ENCODE assay signal across 1 cellular context in the genomic region with DNA sequence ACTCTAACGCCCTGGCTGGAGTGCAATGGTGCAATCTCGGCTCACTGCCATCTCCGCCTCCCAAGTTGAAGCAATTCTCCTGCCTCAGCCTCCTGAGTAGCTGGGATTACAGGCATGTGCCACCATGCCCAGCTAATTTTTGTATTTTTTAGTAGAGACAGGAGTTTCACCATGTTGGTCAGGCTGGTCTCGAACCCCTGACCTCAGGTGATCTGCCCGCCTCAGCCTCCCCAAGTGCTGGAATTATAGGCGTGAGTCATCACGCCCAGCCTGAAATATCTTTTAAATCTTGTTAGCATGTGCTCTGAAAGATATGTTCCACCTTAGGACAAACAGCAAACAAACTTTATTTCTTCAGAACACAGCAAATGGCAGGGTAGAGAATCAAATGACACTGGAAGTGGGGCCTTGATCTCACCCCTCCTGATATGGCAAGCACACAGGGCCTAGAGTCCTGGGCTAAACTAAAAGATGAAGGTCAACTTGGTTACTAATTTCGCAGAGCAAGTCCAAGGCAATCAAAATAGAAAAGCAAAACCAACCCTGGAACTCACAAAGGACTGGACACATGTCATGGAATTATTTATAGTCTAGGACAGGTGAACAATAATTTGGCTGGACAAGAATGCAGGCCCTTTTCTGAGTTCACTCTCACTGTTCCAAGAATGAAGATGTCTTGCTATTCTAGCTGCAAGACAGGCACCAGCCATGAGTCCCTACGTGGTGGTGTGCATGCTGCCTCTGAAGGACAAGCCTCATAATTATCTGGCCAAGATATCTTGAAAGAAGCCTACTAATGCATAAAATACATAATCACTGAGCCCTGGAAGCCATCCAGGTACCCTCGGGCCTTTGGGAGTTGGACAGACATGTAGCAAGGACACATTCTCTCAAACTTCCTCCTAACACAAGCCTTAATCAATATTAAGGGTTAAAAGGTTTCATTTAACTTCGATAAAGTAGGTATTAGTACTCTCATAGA.
A peak's percentile ranks its signal among the peaks of the same experiment; 100 is the strongest.
TF ChIP-seq lines count a peak whose summit lies in the region.

No MANE protein-coding gene starts in this region.

TF ChIP-seq in K562, 482 proteins besides CTCF, POLR2A, EP300 and RAD21 (continued from another document):
- TF ChIP-seq, protein P1, sequence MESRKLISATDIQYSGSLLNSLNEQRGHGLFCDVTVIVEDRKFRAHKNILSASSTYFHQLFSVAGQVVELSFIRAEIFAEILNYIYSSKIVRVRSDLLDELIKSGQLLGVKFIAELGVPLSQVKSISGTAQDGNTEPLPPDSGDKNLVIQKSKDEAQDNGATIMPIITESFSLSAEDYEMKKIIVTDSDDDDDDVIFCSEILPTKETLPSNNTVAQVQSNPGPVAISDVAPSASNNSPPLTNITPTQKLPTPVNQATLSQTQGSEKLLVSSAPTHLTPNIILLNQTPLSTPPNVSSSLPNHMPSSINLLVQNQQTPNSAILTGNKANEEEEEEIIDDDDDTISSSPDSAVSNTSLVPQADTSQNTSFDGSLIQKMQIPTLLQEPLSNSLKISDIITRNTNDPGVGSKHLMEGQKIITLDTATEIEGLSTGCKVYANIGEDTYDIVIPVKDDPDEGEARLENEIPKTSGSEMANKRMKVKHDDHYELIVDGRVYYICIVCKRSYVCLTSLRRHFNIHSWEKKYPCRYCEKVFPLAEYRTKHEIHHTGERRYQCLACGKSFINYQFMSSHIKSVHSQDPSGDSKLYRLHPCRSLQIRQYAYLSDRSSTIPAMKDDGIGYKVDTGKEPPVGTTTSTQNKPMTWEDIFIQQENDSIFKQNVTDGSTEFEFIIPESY (CRISPR knock-in tag; IDR thresholded peaks at IDR 0.05): 0 out of 2 replicates have a peak, but pooled peaks have one; percentile 16
- TF ChIP-seq KDM1A (IDR thresholded peaks at IDR 0.05): peak; percentile 9 to 40; a peak in 2 of 4 replicates
- no peak for TF ChIP-seq SMAD1 (IDR thresholded peaks at IDR 0.05; ENCODE audit: low read depth, low read length, partially characterized antibody)
- peak; percentile 36; the same call in 1 of the 2 replicates for TF ChIP-seq LEF1 (IDR thresholded peaks at IDR 0.05)
- no peak for TF ChIP-seq MIER1 (IDR thresholded peaks at IDR 0.05; ENCODE audit: low read depth)
- peak; percentile 46; the same call in 1 of the 2 replicates for TF ChIP-seq HDAC2 (IDR thresholded peaks at IDR 0.05)
- peak; percentile 56 for TF ChIP-seq NFIC (IDR thresholded peaks at IDR 0.05)
- no peak for TF ChIP-seq ZNF785 (CRISPR knock-in tag; IDR thresholded peaks at IDR 0.05)
- TF ChIP-seq ZNF133 (CRISPR knock-in tag; IDR thresholded peaks at IDR 0.05): no peak
- TF ChIP-seq MEF2D (tag; conservative IDR thresholded peaks at IDR 0.05; ENCODE audit: low read depth): peak; percentile 35; the same call in 1 of the 2 replicates
- TF ChIP-seq, protein P2, sequence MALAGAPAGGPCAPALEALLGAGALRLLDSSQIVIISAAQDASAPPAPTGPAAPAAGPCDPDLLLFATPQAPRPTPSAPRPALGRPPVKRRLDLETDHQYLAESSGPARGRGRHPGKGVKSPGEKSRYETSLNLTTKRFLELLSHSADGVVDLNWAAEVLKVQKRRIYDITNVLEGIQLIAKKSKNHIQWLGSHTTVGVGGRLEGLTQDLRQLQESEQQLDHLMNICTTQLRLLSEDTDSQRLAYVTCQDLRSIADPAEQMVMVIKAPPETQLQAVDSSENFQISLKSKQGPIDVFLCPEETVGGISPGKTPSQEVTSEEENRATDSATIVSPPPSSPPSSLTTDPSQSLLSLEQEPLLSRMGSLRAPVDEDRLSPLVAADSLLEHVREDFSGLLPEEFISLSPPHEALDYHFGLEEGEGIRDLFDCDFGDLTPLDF (CRISPR knock-in tag; IDR thresholded peaks at IDR 0.05): 0 out of 2 replicates have a peak, but pooled peaks have one; percentile 33
- TF ChIP-seq, protein P3, sequence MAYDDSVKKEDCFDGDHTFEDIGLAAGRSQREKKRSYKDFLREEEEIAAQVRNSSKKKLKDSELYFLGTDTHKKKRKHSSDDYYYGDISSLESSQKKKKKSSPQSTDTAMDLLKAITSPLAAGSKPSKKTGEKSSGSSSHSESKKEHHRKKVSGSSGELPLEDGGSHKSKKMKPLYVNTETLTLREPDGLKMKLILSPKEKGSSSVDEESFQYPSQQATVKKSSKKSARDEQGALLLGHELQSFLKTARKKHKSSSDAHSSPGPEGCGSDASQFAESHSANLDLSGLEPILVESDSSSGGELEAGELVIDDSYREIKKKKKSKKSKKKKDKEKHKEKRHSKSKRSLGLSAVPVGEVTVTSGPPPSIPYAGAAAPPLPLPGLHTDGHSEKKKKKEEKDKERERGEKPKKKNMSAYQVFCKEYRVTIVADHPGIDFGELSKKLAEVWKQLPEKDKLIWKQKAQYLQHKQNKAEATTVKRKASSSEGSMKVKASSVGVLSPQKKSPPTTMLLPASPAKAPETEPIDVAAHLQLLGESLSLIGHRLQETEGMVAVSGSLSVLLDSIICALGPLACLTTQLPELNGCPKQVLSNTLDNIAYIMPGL (CRISPR knock-in tag; IDR thresholded peaks at IDR 0.05): no peak
- no peak for TF ChIP-seq PCBP2 (IDR thresholded peaks at IDR 0.05; ENCODE audit: low read depth, low read length, poor library complexity, severe bottlenecking)
- TF ChIP-seq SNRNP70 (optimal IDR thresholded peaks at IDR 0.05; ENCODE audit: low read depth, low read length): no peak
- no peak for TF ChIP-seq ZNF134 (CRISPR knock-in tag; conservative IDR thresholded peaks at IDR 0.05)
- 0 out of 2 replicates have a peak, but pooled peaks have one; percentile 46 for TF ChIP-seq MTA1 (IDR thresholded peaks at IDR 0.05; ENCODE audit: borderline replicate concordance)
- no peak for TF ChIP-seq SRSF9 (IDR thresholded peaks at IDR 0.05; ENCODE audit: borderline replicate concordance, low read depth, low read length)
- 0 out of 4 replicates have a peak, but pooled peaks of 1 of the 2 experiments have one; percentile 39 for TF ChIP-seq RCOR1 (IDR thresholded peaks at IDR 0.05; ENCODE audit: borderline replicate concordance in 1 of 2, low read depth in 2 of 2, low read length in 2 of 2)
- TF ChIP-seq MTA2 (IDR thresholded peaks at IDR 0.05; ENCODE audit: low read depth): 0 out of 2 replicates have a peak, but pooled peaks have one; percentile 27
- TF ChIP-seq SOX6 (IDR thresholded peaks at IDR 0.05): peak; percentile 9; the same call in 1 of the 2 replicates
- TF ChIP-seq EP400 (IDR thresholded peaks at IDR 0.05): peak; percentile 82
- TF ChIP-seq, protein P4, sequence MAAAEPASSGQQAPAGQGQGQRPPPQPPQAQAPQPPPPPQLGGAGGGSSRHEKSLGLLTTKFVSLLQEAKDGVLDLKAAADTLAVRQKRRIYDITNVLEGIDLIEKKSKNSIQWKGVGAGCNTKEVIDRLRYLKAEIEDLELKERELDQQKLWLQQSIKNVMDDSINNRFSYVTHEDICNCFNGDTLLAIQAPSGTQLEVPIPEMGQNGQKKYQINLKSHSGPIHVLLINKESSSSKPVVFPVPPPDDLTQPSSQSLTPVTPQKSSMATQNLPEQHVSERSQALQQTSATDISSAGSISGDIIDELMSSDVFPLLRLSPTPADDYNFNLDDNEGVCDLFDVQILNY (CRISPR knock-in tag; IDR thresholded peaks at IDR 0.05): no peak
- TF ChIP-seq, protein P5, sequence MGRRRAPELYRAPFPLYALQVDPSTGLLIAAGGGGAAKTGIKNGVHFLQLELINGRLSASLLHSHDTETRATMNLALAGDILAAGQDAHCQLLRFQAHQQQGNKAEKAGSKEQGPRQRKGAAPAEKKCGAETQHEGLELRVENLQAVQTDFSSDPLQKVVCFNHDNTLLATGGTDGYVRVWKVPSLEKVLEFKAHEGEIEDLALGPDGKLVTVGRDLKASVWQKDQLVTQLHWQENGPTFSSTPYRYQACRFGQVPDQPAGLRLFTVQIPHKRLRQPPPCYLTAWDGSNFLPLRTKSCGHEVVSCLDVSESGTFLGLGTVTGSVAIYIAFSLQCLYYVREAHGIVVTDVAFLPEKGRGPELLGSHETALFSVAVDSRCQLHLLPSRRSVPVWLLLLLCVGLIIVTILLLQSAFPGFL (CRISPR knock-in tag; IDR thresholded peaks at IDR 0.05): no peak
- TF ChIP-seq, protein P6, sequence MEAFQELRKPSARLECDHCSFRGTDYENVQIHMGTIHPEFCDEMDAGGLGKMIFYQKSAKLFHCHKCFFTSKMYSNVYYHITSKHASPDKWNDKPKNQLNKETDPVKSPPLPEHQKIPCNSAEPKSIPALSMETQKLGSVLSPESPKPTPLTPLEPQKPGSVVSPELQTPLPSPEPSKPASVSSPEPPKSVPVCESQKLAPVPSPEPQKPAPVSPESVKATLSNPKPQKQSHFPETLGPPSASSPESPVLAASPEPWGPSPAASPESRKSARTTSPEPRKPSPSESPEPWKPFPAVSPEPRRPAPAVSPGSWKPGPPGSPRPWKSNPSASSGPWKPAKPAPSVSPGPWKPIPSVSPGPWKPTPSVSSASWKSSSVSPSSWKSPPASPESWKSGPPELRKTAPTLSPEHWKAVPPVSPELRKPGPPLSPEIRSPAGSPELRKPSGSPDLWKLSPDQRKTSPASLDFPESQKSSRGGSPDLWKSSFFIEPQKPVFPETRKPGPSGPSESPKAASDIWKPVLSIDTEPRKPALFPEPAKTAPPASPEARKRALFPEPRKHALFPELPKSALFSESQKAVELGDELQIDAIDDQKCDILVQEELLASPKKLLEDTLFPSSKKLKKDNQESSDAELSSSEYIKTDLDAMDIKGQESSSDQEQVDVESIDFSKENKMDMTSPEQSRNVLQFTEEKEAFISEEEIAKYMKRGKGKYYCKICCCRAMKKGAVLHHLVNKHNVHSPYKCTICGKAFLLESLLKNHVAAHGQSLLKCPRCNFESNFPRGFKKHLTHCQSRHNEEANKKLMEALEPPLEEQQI (IDR thresholded peaks at IDR 0.05): 0 out of 2 replicates have a peak, but pooled peaks have one; percentile 15
- TF ChIP-seq BHLHE40 (IDR thresholded peaks at IDR 0.05; ENCODE audit: low read length): 0 out of 2 replicates have a peak, but pooled peaks have one; percentile 19
- TF ChIP-seq SMARCA4 (IDR thresholded peaks at IDR 0.05): peak; percentile 84
- TF ChIP-seq HNRNPL (IDR thresholded peaks at IDR 0.05; ENCODE audit: low read depth, low read length): no peak
- TF ChIP-seq ZNF551 (CRISPR knock-in tag; IDR thresholded peaks at IDR 0.05): no peak
- TF ChIP-seq ADNP (tag; IDR thresholded peaks at IDR 0.05): peak; percentile 99
- peak; percentile 69 for TF ChIP-seq L3MBTL2 (IDR thresholded peaks at IDR 0.05)
- no peak for TF ChIP-seq ZC3H4 (CRISPR knock-in tag; IDR thresholded peaks at IDR 0.05; ENCODE audit: borderline replicate concordance)
- TF ChIP-seq BCOR (IDR thresholded peaks at IDR 0.05): peak; percentile 80
- TF ChIP-seq FOXJ2 (tag; IDR thresholded peaks at IDR 0.05): no peak
- TF ChIP-seq, protein P7, sequence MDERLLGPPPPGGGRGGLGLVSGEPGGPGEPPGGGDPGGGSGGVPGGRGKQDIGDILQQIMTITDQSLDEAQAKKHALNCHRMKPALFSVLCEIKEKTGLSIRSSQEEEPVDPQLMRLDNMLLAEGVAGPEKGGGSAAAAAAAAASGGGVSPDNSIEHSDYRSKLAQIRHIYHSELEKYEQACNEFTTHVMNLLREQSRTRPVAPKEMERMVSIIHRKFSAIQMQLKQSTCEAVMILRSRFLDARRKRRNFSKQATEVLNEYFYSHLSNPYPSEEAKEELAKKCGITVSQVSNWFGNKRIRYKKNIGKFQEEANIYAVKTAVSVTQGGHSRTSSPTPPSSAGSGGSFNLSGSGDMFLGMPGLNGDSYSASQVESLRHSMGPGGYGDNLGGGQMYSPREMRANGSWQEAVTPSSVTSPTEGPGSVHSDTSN (CRISPR knock-in tag; IDR thresholded peaks at IDR 0.05; ENCODE audit: low read depth): no peak
- TF ChIP-seq, protein P7 (tag; conservative IDR thresholded peaks at IDR 0.05; ENCODE audit: low read depth): 0 out of 2 replicates have a peak, but pooled peaks have one; percentile 18
- no peak for TF ChIP-seq ZNF584 (CRISPR knock-in tag; IDR thresholded peaks at IDR 0.05; ENCODE audit: low read depth)
- TF ChIP-seq ZFX (CRISPR knock-in tag; IDR thresholded peaks at IDR 0.05): peak; percentile 42
- no peak for TF ChIP-seq CREB1 (IDR thresholded peaks at IDR 0.05)
- no peak for TF ChIP-seq CREB1 (CRISPR knock-in tag; IDR thresholded peaks at IDR 0.05)
- TF ChIP-seq, protein P8, sequence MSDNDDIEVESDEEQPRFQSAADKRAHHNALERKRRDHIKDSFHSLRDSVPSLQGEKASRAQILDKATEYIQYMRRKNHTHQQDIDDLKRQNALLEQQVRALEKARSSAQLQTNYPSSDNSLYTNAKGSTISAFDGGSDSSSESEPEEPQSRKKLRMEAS (CRISPR knock-in tag; IDR thresholded peaks at IDR 0.05): peak; percentile 63
- no peak for TF ChIP-seq ZNF79 (CRISPR knock-in tag; IDR thresholded peaks at IDR 0.05; ENCODE audit: low read depth)
- TF ChIP-seq CEBPG (CRISPR knock-in tag; IDR thresholded peaks at IDR 0.05): no peak
- TF ChIP-seq CEBPG (tag; conservative IDR thresholded peaks at IDR 0.05 in 1 of 2, IDR thresholded peaks at IDR 0.05 in 1 of 2): no peak
- 0 out of 2 replicates have a peak, but pooled peaks have one; percentile 43 for TF ChIP-seq NFE2 (IDR thresholded peaks at IDR 0.05; ENCODE audit: low read depth)
- TF ChIP-seq TBL1XR1 (IDR thresholded peaks at IDR 0.05; ENCODE audit: low read length in 2 of 2): no peak
- TF ChIP-seq TCF3 (CRISPR knock-in tag; IDR thresholded peaks at IDR 0.05): peak; percentile 71
- TF ChIP-seq SMARCC2 (IDR thresholded peaks at IDR 0.05; ENCODE audit: low read depth): peak; percentile 79; the same call in 1 of the 2 replicates
